Comparison of ENCODE assay signal across 8 cellular contexts in genomic region chr17:27540300-27541105, GRCh38.
DNase-seq lines count a peak whose midpoint lies in the region; ATAC-seq and TF ChIP-seq lines count a peak whose summit lies in the region.

No MANE protein-coding gene starts in this region.

- H3K9me3 ChIP-seq in right atrium auricular region = no peaks in the 10 kb centered on the region

- H3K4me1 ChIP-seq in right atrium auricular region = peaks cover 0 to 32% of the 10 kb centered on the region in 2 donors

- H3K4me3 ChIP-seq in right atrium auricular region (no peak overlapping the region), skin epidermis (no peak overlapping the region)

- H3K36me3 ChIP-seq in right atrium auricular region = no peaks in the 10 kb centered on the region

- no peaks in the 10 kb centered on the region for H3K27me3 ChIP-seq in right atrium auricular region

- no peak for ATAC-seq in GM21515 (IDR thresholded peaks at IDR 0.05; ENCODE audit: unreplicated experiment)

- DNase-seq in H4 (ENCODE audit: low spot score) = peak; percentile 98
- DNase-seq in amniotic stem cell (lab: John Stamatoyannopoulos, UW) = peak; percentile 60
- peak; percentile 97 for DNase-seq in right atrium auricular region (ENCODE audit: low spot score)
- DNase-seq in NCI-H1417 (lab: John Stamatoyannopoulos, UW) = no peak
- no peak for DNase-seq in stimulated activated CD4-positive, alpha-beta T cell treated with anti-CD3 and anti-CD28 coated beads, Interleukin-2, amount 100 ng/mL, for 24 hours
- DNase-seq in NCI-H1105 (lab: John Stamatoyannopoulos, UW) = no peak

- H3K27ac ChIP-seq in right atrium auricular region = peak overlapping the region; percentile 73 to 76
- H3K27ac ChIP-seq in skin epidermis = peak overlapping the region in 13 of 21 experiments; percentile 5 to 84 (median 69)

- no peak for TF ChIP-seq CTCF in right atrium auricular region (IDR thresholded peaks at IDR 0.05)

Comparison
In these comparisons a context has a peak if more than half of its experiments do, and no peak if none do; other contexts are left out.
1. DNase-seq: peak in H4 (single experiment), amniotic stem cell (single experiment) and right atrium auricular region (single experiment); none in NCI-H1417 (0 of 3), stimulated activated CD4-positive, alpha-beta T cell treated with anti-CD3 and anti-CD28 coated beads, Interleukin-2, amount 100 ng/mL, for 24 hours (0 of 2) and NCI-H1105 (single experiment).